ENCODE assay signal across 1 cellular context in the genomic region with DNA sequence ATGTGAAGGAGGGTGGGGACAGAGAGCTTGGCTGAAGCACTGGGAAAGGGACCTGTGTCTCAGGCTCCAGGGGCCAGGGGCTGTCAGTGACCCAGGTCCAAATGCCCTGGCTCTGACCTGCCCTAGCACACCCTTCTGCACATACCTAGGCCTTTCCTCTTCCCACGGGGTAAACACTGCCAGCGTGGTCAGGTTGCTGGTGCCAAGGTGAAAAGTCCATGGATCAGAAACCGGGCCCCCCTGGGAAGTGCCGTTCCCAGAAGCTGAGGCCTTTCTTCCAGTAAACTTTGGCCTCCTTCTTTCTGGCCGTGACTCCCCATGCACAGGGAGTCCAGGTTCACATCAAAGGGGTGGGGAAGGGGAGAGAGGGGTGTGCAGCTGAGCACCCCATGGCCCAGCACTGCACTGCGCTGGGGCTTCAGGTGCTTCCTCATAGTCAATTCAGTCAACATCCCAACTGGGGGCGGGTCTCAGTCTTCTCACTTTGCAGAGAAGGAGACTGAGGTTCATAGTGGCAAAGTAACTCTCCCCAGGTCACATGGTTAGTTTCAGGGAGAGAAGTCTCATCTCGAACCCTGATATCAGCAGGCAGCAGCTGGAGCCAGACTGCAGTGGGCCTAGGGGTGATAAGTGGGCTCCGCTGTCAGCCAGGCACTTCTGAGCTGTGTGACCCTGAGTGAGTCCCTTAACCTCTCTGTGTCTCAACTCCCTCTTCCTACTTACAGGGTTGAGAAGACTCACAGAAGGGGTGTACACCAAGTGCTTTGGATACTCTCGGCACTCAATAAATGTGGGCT.
TF ChIP-seq lines count a peak whose summit lies in the region.

No MANE protein-coding gene starts in this region.

TF ChIP-seq in HepG2, 621 proteins besides CTCF, POLR2A, EP300 and RAD21 (continued from another document):
- TF ChIP-seq, protein P1, sequence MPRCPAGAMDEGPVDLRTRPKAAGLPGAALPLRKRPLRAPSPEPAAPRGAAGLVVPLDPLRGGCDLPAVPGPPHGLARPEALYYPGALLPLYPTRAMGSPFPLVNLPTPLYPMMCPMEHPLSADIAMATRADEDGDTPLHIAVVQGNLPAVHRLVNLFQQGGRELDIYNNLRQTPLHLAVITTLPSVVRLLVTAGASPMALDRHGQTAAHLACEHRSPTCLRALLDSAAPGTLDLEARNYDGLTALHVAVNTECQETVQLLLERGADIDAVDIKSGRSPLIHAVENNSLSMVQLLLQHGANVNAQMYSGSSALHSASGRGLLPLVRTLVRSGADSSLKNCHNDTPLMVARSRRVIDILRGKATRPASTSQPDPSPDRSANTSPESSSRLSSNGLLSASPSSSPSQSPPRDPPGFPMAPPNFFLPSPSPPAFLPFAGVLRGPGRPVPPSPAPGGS (CRISPR knock-in tag; IDR thresholded peaks at IDR 0.05), result peak; percentile 30; the same call in 1 of the 2 replicates
- 0 out of 2 replicates have a peak, but pooled peaks have one; percentile 60 for TF ChIP-seq HNRNPL (IDR thresholded peaks at IDR 0.05; ENCODE audit: low read depth, low read length)
